21 cellular contexts compared by ENCODE assay signal in genomic region chr1:89351622-89352311, GRCh38. TPM values are rescaled to one million over a fixed set of nuclear protein-coding genes. Genes with fewer than 3 reads are reported as not detected.
DNase-seq lines count a peak whose midpoint lies in the region; ATAC-seq, FAIRE-seq and TF ChIP-seq lines count a peak whose summit lies in the region.
"Had no signal": no experiment of that assay in that cellular context is flagged by ENCODE, and none has a peak within 500 bp of the region (broad histone marks: within the 10 kb centered on the region; RNA-seq: fewer than 3 reads in every experiment).

No MANE protein-coding gene starts in this region.

- in situ Hi-C loops in HepG2 (cut with HindIII; ENCODE audit: extremely low pct_ligation_motif_present, low pct_unique_long_range_greater_than_20kb): loop anchor here (25.0 kb wide), 1 partner anchor 264 kb away; no protein-coding TSS in a partner anchor

- H3K9me3 ChIP-seq in right lobe of liver: no peaks in the 10 kb centered on the region
- no peaks in the 10 kb centered on the region for H3K9me3 ChIP-seq in HepG2 (ENCODE audit: low read length)
- no peaks in the 10 kb centered on the region for H3K9me3 ChIP-seq in SJCRH30 (replicated peaks)
- H3K9me3 ChIP-seq: vagina had no signal

- 50% methylated on average over 1 of the region's 1 CpG for WGBS in right lobe of liver (ENCODE audit: insufficient coverage, low coverage, low lambda C conversion rate, missing lambda C conversion rate)
- WGBS in HepG2 (ENCODE audit: low lambda C conversion rate): 0% methylated on average over 1 of the region's 1 CpG

- TF ChIP-seq POLR2A in right lobe of liver (IDR thresholded peaks at IDR 0.05) (no peak), HepG2 (IDR thresholded peaks at IDR 0.05; ENCODE audit: insufficient read depth in 1 of 2, low read depth in 2 of 2, low read length in 2 of 2) (no peak)

- BruUV-seq in HepG2 (replicated peaks; lab: Mats Ljungman, UMichigan): no TSS peak

- no peak overlapping the region for H3K4me2 ChIP-seq in HepG2 (ENCODE audit: low read depth, low read length)

- CTCF ChIA-PET in HepG2 (lab: Yijun Ruan, JAX; ENCODE audit: low intra/inter-chr PET ratio, low total read pairs): no interaction called here

- no peaks in the 10 kb centered on the region for H4K20me1 ChIP-seq in HepG2 (ENCODE audit: insufficient read depth, low read length)

- H2AFZ ChIP-seq in HepG2 (ENCODE audit: low read length): no peak overlapping the region

- H3K4me3 ChIP-seq in right lobe of liver (no peak overlapping the region), HepG2 (replicated peaks in 1 of 3; ENCODE audit: insufficient read depth in 1 of 3, low read depth in 2 of 3, low read length in 3 of 3) (no peak overlapping the region), fibroblast of mammary gland (ENCODE audit: control insufficient read depth, low read depth, low read length) (no peak overlapping the region), SJCRH30 (no peak overlapping the region)
- H3K4me3 ChIP-seq: vagina had no signal

- H3K27ac ChIP-seq in right lobe of liver (no peak overlapping the region), HepG2 (ENCODE audit: extremely low read length, insufficient read depth, low read length) (no peak overlapping the region), SJCRH30 (no peak overlapping the region)
- H3K27ac ChIP-seq: vagina had no signal

- no peak for TF ChIP-seq CTCF in right lobe of liver (IDR thresholded peaks at IDR 0.05)
- no peak for TF ChIP-seq CTCF in HepG2 (CRISPR knock-in tag; IDR thresholded peaks at IDR 0.05)
- no peak for TF ChIP-seq CTCF in fibroblast of mammary gland (conservative IDR thresholded peaks at IDR 0.05; ENCODE audit: control insufficient read depth, insufficient read depth, low read depth, low read length)

- H3K36me3 ChIP-seq in right lobe of liver (no peaks in the 10 kb centered on the region), HepG2 (replicated peaks in 1 of 2; ENCODE audit: control insufficient read depth in 1 of 2, insufficient read depth in 2 of 2, low read length in 2 of 2) (no peaks in the 10 kb centered on the region), SJCRH30 (no peaks in the 10 kb centered on the region)
- H3K36me3 ChIP-seq: vagina had no signal

- no peak overlapping the region for H3K9ac ChIP-seq in HepG2 (ENCODE audit: insufficient read depth, low read depth, low read length)

- POLR2A ChIA-PET in HepG2 (lab: Yijun Ruan, JAX): no interaction called here

- ATAC-seq in right lobe of liver (peak; percentile 41 to 68 (median 53)), HepG2 (no peak), GM21576 (IDR thresholded peaks at IDR 0.05; ENCODE audit: unreplicated experiment) (no peak), HG02840 (IDR thresholded peaks at IDR 0.05; ENCODE audit: low FRiP score, unreplicated experiment) (no peak)

- no peaks in the 10 kb centered on the region for H3K4me1 ChIP-seq in right lobe of liver
- H3K4me1 ChIP-seq in HepG2 (ENCODE audit: insufficient read depth, low read length): peaks cover 7% of the 10 kb centered on the region
- no peaks in the 10 kb centered on the region for H3K4me1 ChIP-seq in SJCRH30
- H3K4me1 ChIP-seq: vagina had no signal

- intact Hi-C loops in right lobe of liver (cut with DNase I) (loop anchor here in 1 of 2 donors (10.0 kb wide), 1 partner anchor 267 kb away; no protein-coding TSS in a partner anchor), HepG2 (cut with micrococcal nuclease; ENCODE audit: unreplicated experiment) (no loop called here)

- FAIRE-seq in HepG2 (lab: Jason Lieb, UNC): no peak

- DNase-seq in right lobe of liver (no peak), HepG2 (ENCODE audit: low spot score) (no peak), NOMO-1 treated with dmso at 0.1 percent for 144 hours (lab: John Stamatoyannopoulos, UW; ENCODE audit: unreplicated experiment) (peak; percentile 40), fibroblast of mammary gland (ENCODE audit: low read depth) (peak; percentile 23), SJCRH30 (no peak)
- DNase-seq: activated CD4-positive, alpha-beta memory T cell treated with anti-CD3 and anti-CD28 coated beads for 36 hours; central memory CD4-positive, alpha-beta T cell; effector CD4-positive, alpha-beta T cell; GDM1; HCEC 1CT; KG1; mammary epithelial cell; NCI-H82; posterior cingulate gyrus; stimulated activated CD4-positive, alpha-beta T cell treated with anti-CD3 and anti-CD28 coated beads, Interleukin-2, amount 100 ng/mL, for 48 hours had no signal

- no peaks in the 10 kb centered on the region for H3K27me3 ChIP-seq in right lobe of liver
- peaks cover 0 to 18% of the 10 kb centered on the region in 2 experiments; a peak in 2 of 5 replicates for H3K27me3 ChIP-seq in HepG2 (ENCODE audit: control insufficient read depth in 1 of 2, insufficient read depth in 2 of 2, low read length in 2 of 2)
- peaks cover 4% of the 10 kb centered on the region; the same call in 1 of the 2 replicates for H3K27me3 ChIP-seq in SJCRH30
- H3K27me3 ChIP-seq: vagina had no signal

- H3K79me2 ChIP-seq in HepG2 (ENCODE audit: insufficient read depth, low read length): no peaks in the 10 kb centered on the region

- no peak for TF ChIP-seq RAD21 in HepG2 (CRISPR knock-in tag; IDR thresholded peaks at IDR 0.05)

- TF ChIP-seq EP300 in HepG2 (IDR thresholded peaks at IDR 0.05; ENCODE audit: low read depth in 2 of 2, low read length in 2 of 2) (no peak), HepG2 (CRISPR knock-in tag; IDR thresholded peaks at IDR 0.05; ENCODE audit: borderline replicate concordance) (no peak)

TF ChIP-seq in HepG2, 621 proteins besides CTCF, POLR2A, EP300 and RAD21:
- TF ChIP-seq KLF16 (CRISPR knock-in tag; IDR thresholded peaks at IDR 0.05): no peak
- TF ChIP-seq NR1H2 (CRISPR knock-in tag; IDR thresholded peaks at IDR 0.05; ENCODE audit: borderline replicate concordance, low read depth): no peak
- TF ChIP-seq MYPOP (CRISPR knock-in tag; IDR thresholded peaks at IDR 0.05): no peak
- TF ChIP-seq BCL3 (CRISPR knock-in tag; IDR thresholded peaks at IDR 0.05): no peak
- no peak for TF ChIP-seq HDAC2 (CRISPR knock-in tag; IDR thresholded peaks at IDR 0.05)
- no peak for TF ChIP-seq KDM5A (IDR thresholded peaks at IDR 0.05; ENCODE audit: borderline replicate concordance, low read length)
- no peak for TF ChIP-seq ZNF660 (CRISPR knock-in tag; IDR thresholded peaks at IDR 0.05; ENCODE audit: borderline replicate concordance, low read depth)
- no peak for TF ChIP-seq MTF2 (CRISPR knock-in tag; IDR thresholded peaks at IDR 0.05; ENCODE audit: borderline replicate concordance)
- no peak for TF ChIP-seq GABPB1 (CRISPR knock-in tag; IDR thresholded peaks at IDR 0.05)
- TF ChIP-seq YEATS2 (CRISPR knock-in tag; IDR thresholded peaks at IDR 0.05; ENCODE audit: borderline replicate concordance): no peak
- no peak for TF ChIP-seq ZNF282 (IDR thresholded peaks at IDR 0.05; ENCODE audit: partially characterized antibody)
- TF ChIP-seq ZNF451 (CRISPR knock-in tag; IDR thresholded peaks at IDR 0.05): no peak

RNA-seq across cellular contexts. Expression of gene GBP6, which starts 12.1 kb away (rescaled TPM):
- total RNA-seq in right lobe of liver (under 1 TPM in 3 of 6 experiments, not detected in 3; 0.06 to 0.15 (median 0.07) TPM), HepG2 (2016; rRNA removed; fragmentation: Illumina TruSeq; extraction: Trizol) (not detected in 2 replicates)
- total RNA-seq in HepG2 (2016; cell fraction: cytosol; rRNA removed; fragmentation: Illumina TruSeq; extraction: Trizol; ENCODE audit: low read depth): not detected in 2 replicates
- total RNA-seq in HepG2 (2016; cell fraction: insoluble cytoplasmic fraction; rRNA removed; fragmentation: Illumina TruSeq; extraction: Trizol): not detected in 2 replicates
- total RNA-seq in HepG2 (2016; cell fraction: membrane; rRNA removed; fragmentation: Illumina TruSeq; extraction: Trizol): not detected in 2 replicates
- total RNA-seq in HepG2 (2016; cell fraction: nucleus; rRNA removed; fragmentation: Illumina TruSeq; extraction: Trizol): not detected in 2 replicates
- not detected in 2 replicates for polyA plus RNA-seq in HepG2 (2011; rRNA removed)
- not detected in 2 replicates for polyA plus RNA-seq in HepG2 (2011; cell fraction: cytosol; rRNA removed)
- not detected in 2 replicates for polyA plus RNA-seq in HepG2 (2011; cell fraction: nucleus; rRNA removed)
- not detected in 2 replicates for polyA plus RNA-seq in HepG2 (2012)
- polyA plus RNA-seq in HepG2 (2016; cell fraction: cytosol; fragmentation: Illumina TruSeq; extraction: Trizol; ENCODE audit: low read depth): not detected in 2 replicates
- polyA plus RNA-seq in HepG2 (2016; cell fraction: insoluble cytoplasmic fraction; fragmentation: Illumina TruSeq; extraction: Trizol; ENCODE audit: low read depth): not detected in 2 replicates
- polyA plus RNA-seq in HepG2 (2016; cell fraction: membrane; fragmentation: Illumina TruSeq; extraction: Trizol; ENCODE audit: low read depth): not detected in 2 replicates
- not detected in 2 replicates for polyA plus RNA-seq in HepG2 (2016; cell fraction: nucleus; fragmentation: Illumina TruSeq; extraction: Trizol; ENCODE audit: insufficient read depth, low read depth)
- not detected in 2 replicates for polyA minus RNA-seq in HepG2 (2011; rRNA and poly(A)+ RNA removed; ENCODE audit: low replicate concordance)
- not detected in 2 replicates for polyA minus RNA-seq in HepG2 (2011; cell fraction: cytosol; rRNA and poly(A)+ RNA removed)
- not detected in 2 replicates for polyA minus RNA-seq in HepG2 (2011; cell fraction: nucleus; rRNA and poly(A)+ RNA removed)
- not detected in 2 replicates for total RNA-seq in SJCRH30 (2014; rRNA removed; shearing (Covaris generic))
- total RNA-seq: RPMI7951, skeletal muscle tissue, subcutaneous adipose tissue had no signal

Comparison
In these comparisons a context has a peak if more than half of its experiments do, and no peak if none do; other contexts are left out.
1. ATAC-seq: peak in right lobe of liver (4 of 4); none in HepG2 (single experiment), GM21576 (single experiment) and HG02840 (single experiment).
2. DNase-seq: peak in NOMO-1 treated with dmso at 0.1 percent for 144 hours (single experiment) and fibroblast of mammary gland (single experiment); none in right lobe of liver (0 of 3), HepG2 (single experiment) and SJCRH30 (0 of 2).